Comparison of ENCODE assay signal across 1 cellular context in the genomic region with DNA sequence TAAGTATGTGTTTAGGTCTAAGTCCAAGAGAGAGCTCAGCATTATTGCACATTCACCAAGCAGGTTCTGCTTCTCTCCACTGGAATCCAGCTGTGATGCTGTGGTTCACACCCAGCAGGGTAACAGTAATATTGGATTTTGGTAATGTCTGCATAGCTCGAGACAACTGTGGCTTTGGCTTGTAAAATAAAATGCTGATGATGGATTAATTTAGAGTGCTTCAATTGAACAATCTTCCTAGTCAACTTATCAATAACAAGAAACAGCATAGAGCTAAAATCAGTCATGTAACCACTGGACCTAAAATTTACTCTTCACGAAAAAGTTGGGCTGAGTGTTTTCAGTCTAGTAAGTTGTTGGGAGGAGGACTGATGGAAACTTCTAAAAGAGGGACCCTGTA.
TF ChIP-seq lines count a peak whose summit lies in the region.

No MANE protein-coding gene starts in this region.

TF ChIP-seq in K562, 482 proteins besides CTCF, POLR2A, EP300 and RAD21 (continued from another document):
- TF ChIP-seq, protein P1, sequence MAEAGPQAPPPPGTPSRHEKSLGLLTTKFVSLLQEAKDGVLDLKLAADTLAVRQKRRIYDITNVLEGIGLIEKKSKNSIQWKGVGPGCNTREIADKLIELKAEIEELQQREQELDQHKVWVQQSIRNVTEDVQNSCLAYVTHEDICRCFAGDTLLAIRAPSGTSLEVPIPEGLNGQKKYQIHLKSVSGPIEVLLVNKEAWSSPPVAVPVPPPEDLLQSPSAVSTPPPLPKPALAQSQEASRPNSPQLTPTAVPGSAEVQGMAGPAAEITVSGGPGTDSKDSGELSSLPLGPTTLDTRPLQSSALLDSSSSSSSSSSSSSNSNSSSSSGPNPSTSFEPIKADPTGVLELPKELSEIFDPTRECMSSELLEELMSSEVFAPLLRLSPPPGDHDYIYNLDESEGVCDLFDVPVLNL (CRISPR knock-in tag; IDR thresholded peaks at IDR 0.05; ENCODE audit: low read depth): no peak
- TF ChIP-seq NRF1 (conservative IDR thresholded peaks at IDR 0.05 in 1 of 2, IDR thresholded peaks at IDR 0.05 in 1 of 2) (no peak), SP2 (IDR thresholded peaks at IDR 0.05; ENCODE audit: extremely low read depth, low read depth, low read length, poor library complexity, severe bottlenecking) (no peak), MAFG (tag; conservative IDR thresholded peaks at IDR 0.05) (0 out of 2 replicates have a peak, but pooled peaks have one; percentile 20), ZFPM2 (CRISPR knock-in tag; IDR thresholded peaks at IDR 0.05) (no peak), RAD51 (IDR thresholded peaks at IDR 0.05; ENCODE audit: borderline replicate concordance, low read depth) (no peak), ETV5 (CRISPR knock-in tag; IDR thresholded peaks at IDR 0.05; ENCODE audit: low read depth) (no peak), NCOA2 (IDR thresholded peaks at IDR 0.05; ENCODE audit: partially characterized antibody in 2 of 2) (no peak), C11orf30 (IDR thresholded peaks at IDR 0.05; ENCODE audit: low read depth) (0 out of 2 replicates have a peak, but pooled peaks have one; percentile 20), SRSF1 (IDR thresholded peaks at IDR 0.05; ENCODE audit: low read depth, low read length) (no peak), HDAC8 (tag; IDR thresholded peaks at IDR 0.05) (no peak), ZNF184 (CRISPR knock-in tag; IDR thresholded peaks at IDR 0.05) (no peak), ARID2 (IDR thresholded peaks at IDR 0.05) (no peak), TRIM24 (IDR thresholded peaks at IDR 0.05) (no peak), KDM1A (IDR thresholded peaks at IDR 0.05) (no peak), ELF1 (tag; IDR thresholded peaks at IDR 0.05) (no peak)
- TF ChIP-seq, protein P2, sequence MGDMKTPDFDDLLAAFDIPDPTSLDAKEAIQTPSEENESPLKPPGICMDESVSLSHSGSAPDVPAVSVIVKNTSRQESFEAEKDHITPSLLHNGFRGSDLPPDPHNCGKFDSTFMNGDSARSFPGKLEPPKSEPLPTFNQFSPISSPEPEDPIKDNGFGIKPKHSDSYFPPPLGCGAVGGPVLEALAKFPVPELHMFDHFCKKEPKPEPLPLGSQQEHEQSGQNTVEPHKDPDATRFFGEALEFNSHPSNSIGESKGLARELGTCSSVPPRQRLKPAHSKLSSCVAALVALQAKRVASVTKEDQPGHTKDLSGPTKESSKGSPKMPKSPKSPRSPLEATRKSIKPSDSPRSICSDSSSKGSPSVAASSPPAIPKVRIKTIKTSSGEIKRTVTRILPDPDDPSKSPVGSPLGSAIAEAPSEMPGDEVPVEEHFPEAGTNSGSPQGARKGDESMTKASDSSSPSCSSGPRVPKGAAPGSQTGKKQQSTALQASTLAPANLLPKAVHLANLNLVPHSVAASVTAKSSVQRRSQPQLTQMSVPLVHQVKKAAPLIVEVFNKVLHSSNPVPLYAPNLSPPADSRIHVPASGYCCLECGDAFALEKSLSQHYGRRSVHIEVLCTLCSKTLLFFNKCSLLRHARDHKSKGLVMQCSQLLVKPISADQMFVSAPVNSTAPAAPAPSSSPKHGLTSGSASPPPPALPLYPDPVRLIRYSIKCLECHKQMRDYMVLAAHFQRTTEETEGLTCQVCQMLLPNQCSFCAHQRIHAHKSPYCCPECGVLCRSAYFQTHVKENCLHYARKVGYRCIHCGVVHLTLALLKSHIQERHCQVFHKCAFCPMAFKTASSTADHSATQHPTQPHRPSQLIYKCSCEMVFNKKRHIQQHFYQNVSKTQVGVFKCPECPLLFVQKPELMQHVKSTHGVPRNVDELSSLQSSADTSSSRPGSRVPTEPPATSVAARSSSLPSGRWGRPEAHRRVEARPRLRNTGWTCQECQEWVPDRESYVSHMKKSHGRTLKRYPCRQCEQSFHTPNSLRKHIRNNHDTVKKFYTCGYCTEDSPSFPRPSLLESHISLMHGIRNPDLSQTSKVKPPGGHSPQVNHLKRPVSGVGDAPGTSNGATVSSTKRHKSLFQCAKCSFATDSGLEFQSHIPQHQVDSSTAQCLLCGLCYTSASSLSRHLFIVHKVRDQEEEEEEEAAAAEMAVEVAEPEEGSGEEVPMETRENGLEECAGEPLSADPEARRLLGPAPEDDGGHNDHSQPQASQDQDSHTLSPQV (IDR thresholded peaks at IDR 0.05): no peak
- TF ChIP-seq, protein P3, sequence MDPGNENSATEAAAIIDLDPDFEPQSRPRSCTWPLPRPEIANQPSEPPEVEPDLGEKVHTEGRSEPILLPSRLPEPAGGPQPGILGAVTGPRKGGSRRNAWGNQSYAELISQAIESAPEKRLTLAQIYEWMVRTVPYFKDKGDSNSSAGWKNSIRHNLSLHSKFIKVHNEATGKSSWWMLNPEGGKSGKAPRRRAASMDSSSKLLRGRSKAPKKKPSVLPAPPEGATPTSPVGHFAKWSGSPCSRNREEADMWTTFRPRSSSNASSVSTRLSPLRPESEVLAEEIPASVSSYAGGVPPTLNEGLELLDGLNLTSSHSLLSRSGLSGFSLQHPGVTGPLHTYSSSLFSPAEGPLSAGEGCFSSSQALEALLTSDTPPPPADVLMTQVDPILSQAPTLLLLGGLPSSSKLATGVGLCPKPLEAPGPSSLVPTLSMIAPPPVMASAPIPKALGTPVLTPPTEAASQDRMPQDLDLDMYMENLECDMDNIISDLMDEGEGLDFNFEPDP (CRISPR knock-in tag; IDR thresholded peaks at IDR 0.05): no peak
- TF ChIP-seq, protein P4, sequence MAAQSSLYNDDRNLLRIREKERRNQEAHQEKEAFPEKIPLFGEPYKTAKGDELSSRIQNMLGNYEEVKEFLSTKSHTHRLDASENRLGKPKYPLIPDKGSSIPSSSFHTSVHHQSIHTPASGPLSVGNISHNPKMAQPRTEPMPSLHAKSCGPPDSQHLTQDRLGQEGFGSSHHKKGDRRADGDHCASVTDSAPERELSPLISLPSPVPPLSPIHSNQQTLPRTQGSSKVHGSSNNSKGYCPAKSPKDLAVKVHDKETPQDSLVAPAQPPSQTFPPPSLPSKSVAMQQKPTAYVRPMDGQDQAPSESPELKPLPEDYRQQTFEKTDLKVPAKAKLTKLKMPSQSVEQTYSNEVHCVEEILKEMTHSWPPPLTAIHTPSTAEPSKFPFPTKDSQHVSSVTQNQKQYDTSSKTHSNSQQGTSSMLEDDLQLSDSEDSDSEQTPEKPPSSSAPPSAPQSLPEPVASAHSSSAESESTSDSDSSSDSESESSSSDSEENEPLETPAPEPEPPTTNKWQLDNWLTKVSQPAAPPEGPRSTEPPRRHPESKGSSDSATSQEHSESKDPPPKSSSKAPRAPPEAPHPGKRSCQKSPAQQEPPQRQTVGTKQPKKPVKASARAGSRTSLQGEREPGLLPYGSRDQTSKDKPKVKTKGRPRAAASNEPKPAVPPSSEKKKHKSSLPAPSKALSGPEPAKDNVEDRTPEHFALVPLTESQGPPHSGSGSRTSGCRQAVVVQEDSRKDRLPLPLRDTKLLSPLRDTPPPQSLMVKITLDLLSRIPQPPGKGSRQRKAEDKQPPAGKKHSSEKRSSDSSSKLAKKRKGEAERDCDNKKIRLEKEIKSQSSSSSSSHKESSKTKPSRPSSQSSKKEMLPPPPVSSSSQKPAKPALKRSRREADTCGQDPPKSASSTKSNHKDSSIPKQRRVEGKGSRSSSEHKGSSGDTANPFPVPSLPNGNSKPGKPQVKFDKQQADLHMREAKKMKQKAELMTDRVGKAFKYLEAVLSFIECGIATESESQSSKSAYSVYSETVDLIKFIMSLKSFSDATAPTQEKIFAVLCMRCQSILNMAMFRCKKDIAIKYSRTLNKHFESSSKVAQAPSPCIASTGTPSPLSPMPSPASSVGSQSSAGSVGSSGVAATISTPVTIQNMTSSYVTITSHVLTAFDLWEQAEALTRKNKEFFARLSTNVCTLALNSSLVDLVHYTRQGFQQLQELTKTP (IDR thresholded peaks at IDR 0.05; ENCODE audit: low read depth in 1 of 2, partially characterized antibody in 2 of 2): no peak
